ENCODE assay signal across 31 cellular contexts in genomic region chr3:10890665-10891064, GRCh38.
"Had no signal": no experiment of that assay in that cellular context is flagged by ENCODE, and none has a peak within 500 bp of the region (broad histone marks: within the 10 kb centered on the region; RNA-seq: fewer than 3 reads in every experiment).

No MANE protein-coding gene starts in this region.

- H3K27me3 ChIP-seq: ascending aorta had no signal

- H3K36me3 ChIP-seq: ascending aorta, cardiac muscle cell, WERI-Rb-1 had no signal

- H3K27ac ChIP-seq: ascending aorta, cardiac muscle cell, WERI-Rb-1 had no signal

- H3K4me1 ChIP-seq: ascending aorta had no signal

- ATAC-seq: activated CD4-positive, alpha-beta T cell treated with anti-CD3 and anti-CD28 coated beads for 36 hours; activated CD4-positive, CD25-positive, alpha-beta regulatory T cell treated with anti-CD3 and anti-CD28 coated beads, Interleukin-2, amount 50 U/mL, for 24 hours; activated CD8-positive, alpha-beta memory T cell treated with anti-CD3 and anti-CD28 coated beads, Interleukin-2, amount 10 ng/mL, durations not matched to agents 7 days and 5 days; activated CD8-positive, alpha-beta T cell treated with anti-CD3 and anti-CD28 coated beads, Interleukin-2, amount 10 ng/mL, durations not matched to agents 7 days and 5 days; activated naive CD8-positive, alpha-beta T cell treated with anti-CD3 and anti-CD28 coated beads, Interleukin-2, amount 50 U/mL, for 24 hours; WTC11 had no signal

- DNase-seq: activated CD4-positive, alpha-beta memory T cell treated with anti-CD3 and anti-CD28 coated beads, Interleukin-2, amount 10 ng/mL, durations not matched to agents 7 days and 5 days; activated CD4-positive, alpha-beta T cell treated with anti-CD3 and anti-CD28 coated beads for 1 hour; activated CD4-positive, alpha-beta T cell treated with anti-CD3 and anti-CD28 coated beads for 36 hours; activated CD4-positive, alpha-beta T cell treated with anti-CD3 and anti-CD28 coated beads for 48 hours; activated CD4-positive, alpha-beta T cell treated with anti-CD3 and anti-CD28 coated beads, Interleukin-2, amount 10 ng/mL, durations not matched to agents 7 days and 5 days; activated CD4-positive, alpha-beta T cell treated with anti-CD3 and anti-CD28 coated beads, Interleukin-2, amount 50 U/mL, for 48 hours; activated CD4-positive, CD25-positive, alpha-beta regulatory T cell; activated CD8-positive, alpha-beta memory T cell treated with anti-CD3 and anti-CD28 coated beads for 24 hours; activated CD8-positive, alpha-beta memory T cell treated with anti-CD3 and anti-CD28 coated beads, Interleukin-2, amount 10 ng/mL, durations not matched to agents 7 days and 5 days; activated CD8-positive, alpha-beta memory T cell treated with anti-CD3 and anti-CD28 coated beads, Interleukin-2, amount 50 U/mL, for 48 hours; activated CD8-positive, alpha-beta T cell treated with anti-CD3 and anti-CD28 coated beads, Interleukin-2, amount 10 ng/mL, durations not matched to agents 7 days and 5 days; activated effector memory CD4-positive, alpha-beta T cell treated with Interleukin-2 at 50 U/mL for 16 hours; activated gamma-delta T cell; activated naive CD4-positive, alpha-beta T cell treated with anti-CD3 and anti-CD28 coated beads, Interleukin-2, amount 10 ng/mL, durations not matched to agents 7 days and 5 days; activated naive CD4-positive, alpha-beta T cell treated with Interleukin-2 at 50 U/mL for 16 hours; activated naive CD8-positive, alpha-beta T cell treated with anti-CD3 and anti-CD28 coated beads, Interleukin-2, amount 10 ng/mL, durations not matched to agents 7 days and 5 days; activated naive CD8-positive, alpha-beta T cell treated with anti-CD3 and anti-CD28 coated beads, Interleukin-2, amount 50 U/mL, for 24 hours; activated T-cell treated with anti-CD3 and anti-CD28 coated beads, Interleukin-2, amount 50 U/mL, for 24 hours; activated T-cell treated with anti-CD3 and anti-CD28 coated beads, Interleukin-2, amount 50 U/mL, for 48 hours; amygdala; anterior cingulate cortex; caudate nucleus; cerebellar nuclear complex; T-helper 1 cell; T-helper 2 cell; T-helper 9 cell; WERI-Rb-1 had no signal

- H3K4me3 ChIP-seq: ascending aorta, cardiac muscle cell had no signal
